12 cellular contexts compared by ENCODE assay signal in the genomic region with DNA sequence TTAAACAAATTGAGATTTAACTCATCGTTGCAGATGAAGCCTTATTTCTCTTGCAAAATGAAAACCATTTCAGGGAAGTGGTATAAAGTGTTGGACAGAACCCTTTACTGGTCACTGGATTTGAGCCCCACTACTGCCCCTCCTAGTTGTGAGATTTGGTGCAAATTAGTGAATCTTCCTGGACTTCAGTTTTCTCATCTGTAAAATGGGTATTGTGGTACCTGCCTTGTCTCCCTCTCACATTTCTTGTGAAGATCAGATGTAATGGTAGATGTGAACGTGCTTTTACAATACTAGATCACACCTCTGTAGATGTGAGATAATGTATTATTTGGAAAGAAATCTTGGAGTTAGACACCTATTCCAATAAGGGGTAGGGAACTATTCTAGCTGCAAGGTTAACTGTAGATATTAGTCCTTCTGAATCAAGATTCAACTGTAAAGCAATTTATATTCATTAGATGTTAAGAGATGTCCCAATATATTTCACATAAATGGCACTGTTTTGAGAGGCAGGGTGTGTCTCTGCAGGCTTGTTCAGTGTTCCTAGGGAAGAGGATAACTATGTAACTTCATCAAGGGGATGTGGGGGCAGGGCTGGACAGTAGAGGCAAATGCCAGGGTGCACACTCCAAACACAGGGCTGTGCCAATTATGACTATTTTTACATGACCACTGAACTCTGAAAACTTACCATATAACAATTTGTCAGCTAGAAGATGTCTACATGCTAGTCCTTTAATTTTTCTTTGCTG.
A peak's percentile ranks its signal among the peaks of the same experiment; 100 is the strongest.
DNase-seq lines count a peak whose midpoint lies in the region; ATAC-seq and TF ChIP-seq lines count a peak whose summit lies in the region.
"Had no signal": no experiment of that assay in that cellular context is flagged by ENCODE, and none has a peak within 500 bp of the region (broad histone marks: within the 10 kb centered on the region; RNA-seq: fewer than 3 reads in every experiment).

No MANE protein-coding gene starts in this region.

- H3K9me3 ChIP-seq in SK-N-MC (ENCODE audit: low read depth, low read length) (no peaks in the 10 kb centered on the region), WERI-Rb-1 (ENCODE audit: severe bottlenecking) (no peaks in the 10 kb centered on the region)
- H3K9me3 ChIP-seq: BLaER1 treated with 17β-estradiol and CSF1 and Interleukin-3, amounts not matched to agents 10 nM and 100 nM had no signal

- no peaks in the 10 kb centered on the region for H3K27me3 ChIP-seq in rectal smooth muscle tissue (ENCODE audit: control insufficient read depth, insufficient read depth, low read length)
- H3K27me3 ChIP-seq in WERI-Rb-1 (ENCODE audit: insufficient read depth, low read depth, severe bottlenecking) = no peaks in the 10 kb centered on the region
- H3K27me3 ChIP-seq: BLaER1 treated with 17β-estradiol and CSF1 and Interleukin-3, amounts not matched to agents 10 nM and 100 nM had no signal

- DNase-seq in AG10803 (ENCODE audit: low read depth) (no peak), SK-N-MC (ENCODE audit: low read depth, low spot score) (no peak), fibroblast of villous mesenchyme (ENCODE audit: low read depth) (no peak), NCI-H82 (lab: John Stamatoyannopoulos, UW) (no peak), WERI-Rb-1 (no peak)
- DNase-seq: activated CD4-positive, alpha-beta T cell treated with anti-CD3 and anti-CD28 coated beads, Interleukin-2, amount 50 U/mL, for 1 hour; DND-41; erythroblast had no signal

- TF ChIP-seq CTCF in AG10803 (conservative IDR thresholded peaks at IDR 0.05; ENCODE audit: low read length) = no peak
- no peak for TF ChIP-seq CTCF in fibroblast of villous mesenchyme (IDR thresholded peaks at IDR 0.05; ENCODE audit: insufficient read depth, low read depth, low read length)
- TF ChIP-seq CTCF in WERI-Rb-1 (IDR thresholded peaks at IDR 0.05; ENCODE audit: low read depth, low read length) = no peak

- H3K4me1 ChIP-seq in rectal smooth muscle tissue (ENCODE audit: control insufficient read depth, insufficient read depth, low read length) = peaks cover 12% of the 10 kb centered on the region
- H3K4me1 ChIP-seq: BLaER1 treated with 17β-estradiol and CSF1 and Interleukin-3, amounts not matched to agents 10 nM and 100 nM had no signal

- ATAC-seq in HG03097 (IDR thresholded peaks at IDR 0.05; ENCODE audit: low FRiP score, unreplicated experiment) (no peak), GM21526 (IDR thresholded peaks at IDR 0.05; ENCODE audit: low FRiP score, unreplicated experiment) (no peak)

- H3K27ac ChIP-seq in SK-N-MC (no peak overlapping the region), rectal smooth muscle tissue (ENCODE audit: low read depth, low read length) (peak overlapping the region; percentile 61), WERI-Rb-1 (no peak overlapping the region)
- H3K27ac ChIP-seq: BLaER1 treated with 17β-estradiol and CSF1 and Interleukin-3, amounts not matched to agents 10 nM and 100 nM had no signal

- no peak overlapping the region for H3K9ac ChIP-seq in SK-N-MC (ENCODE audit: insufficient read length)
- H3K9ac ChIP-seq in rectal smooth muscle tissue (ENCODE audit: low read length) = no peak overlapping the region
- H3K9ac ChIP-seq: BLaER1 treated with 17β-estradiol and CSF1 and Interleukin-3, amounts not matched to agents 10 nM and 100 nM had no signal

- H3K4me3 ChIP-seq in AG10803 (ENCODE audit: low read length) = peak overlapping the region; percentile 49
- H3K4me3 ChIP-seq in SK-N-MC = peak overlapping the region; percentile 25
- peak overlapping the region; percentile 26 for H3K4me3 ChIP-seq in fibroblast of villous mesenchyme (ENCODE audit: low read depth, low read length)
- peak overlapping the region; percentile 33 for H3K4me3 ChIP-seq in rectal smooth muscle tissue (ENCODE audit: low read length)
- H3K4me3 ChIP-seq in WERI-Rb-1 (ENCODE audit: low read depth, low read length) = no peak overlapping the region
- H3K4me3 ChIP-seq: BLaER1 treated with 17β-estradiol and CSF1 and Interleukin-3, amounts not matched to agents 10 nM and 100 nM had no signal

- H3K36me3 ChIP-seq in SK-N-MC (ENCODE audit: insufficient read depth, low read length) (no peaks in the 10 kb centered on the region), rectal smooth muscle tissue (ENCODE audit: control insufficient read depth, insufficient read depth, low read length) (no peaks in the 10 kb centered on the region), WERI-Rb-1 (no peaks in the 10 kb centered on the region)
- H3K36me3 ChIP-seq: BLaER1 treated with 17β-estradiol and CSF1 and Interleukin-3, amounts not matched to agents 10 nM and 100 nM had no signal
